ENCODE assay signal across 11 cellular contexts in genomic region chr17:75557075-75557851, GRCh38. TPM values are rescaled to one million over a fixed set of nuclear protein-coding genes. Genes with fewer than 3 reads are reported as not detected.
DNase-seq lines count a peak whose midpoint lies in the region; ATAC-seq and TF ChIP-seq lines count a peak whose summit lies in the region.
"Had no signal": no experiment of that assay in that cellular context is flagged by ENCODE, and none has a peak within 500 bp of the region (broad histone marks: within the 10 kb centered on the region; RNA-seq: fewer than 3 reads in every experiment).

No MANE protein-coding gene starts in this region.

- intact Hi-C loops in CD14-positive monocyte (cut with micrococcal nuclease): no loop called here

- H2BK15ac ChIP-seq in mesendoderm (replicated peaks; ENCODE audit: low read depth): no peak overlapping the region

- no peaks in the 10 kb centered on the region for H3K79me1 ChIP-seq in mesendoderm (ENCODE audit: low read length)

- H2AK5ac ChIP-seq in mesendoderm (ENCODE audit: low read length): no peak overlapping the region

- ATAC-seq in HG02678 (IDR thresholded peaks at IDR 0.05; ENCODE audit: unreplicated experiment): no peak
- no peak for ATAC-seq in GM21576 (IDR thresholded peaks at IDR 0.05; ENCODE audit: unreplicated experiment)

- peaks cover 1% of the 10 kb centered on the region for H3K4me1 ChIP-seq in mesendoderm (ENCODE audit: control insufficient read depth, low read depth, low read length)

- DNase-seq in AG20443 (ENCODE audit: low spot score) (peak; percentile 49), NCI-H1092 treated with DMSO at 0.1 percent for 48 hours (lab: John Stamatoyannopoulos, UW) (peak; percentile 83), cerebellar cortex (ENCODE audit: low spot score) (peak; percentile 88), mesendoderm (peak; percentile 25), CD14-positive monocyte (ENCODE audit: low spot score) (no peak), DMS153 (lab: John Stamatoyannopoulos, UW) (no peak)
- DNase-seq: DND-41 had no signal

- H3K4ac ChIP-seq in mesendoderm (ENCODE audit: low read depth, low read length): no peak overlapping the region

- no peaks in the 10 kb centered on the region for H3K36me3 ChIP-seq in mesendoderm (ENCODE audit: control insufficient read depth, insufficient read depth, low read length)

- H2BK120ac ChIP-seq in mesendoderm (ENCODE audit: low read depth, low read length): no peak overlapping the region

- H3K36me3 Mint-ChIP-seq in CD14-positive monocyte: no peaks in the 10 kb centered on the region
- H3K36me3 Mint-ChIP-seq: brain had no signal

- no peak overlapping the region for H3K27ac Mint-ChIP-seq in CD14-positive monocyte

- no peak overlapping the region for H2BK5ac ChIP-seq in mesendoderm (ENCODE audit: low read length)

- H3K4me3 ChIP-seq in mesendoderm (ENCODE audit: low read length): no peak overlapping the region
- H3K4me3 ChIP-seq: SK-N-MC had no signal

- no peaks in the 10 kb centered on the region for H3K79me2 ChIP-seq in mesendoderm (ENCODE audit: control insufficient read depth, insufficient read depth, low read length)

- no CpG with 5 or more reads among the region's 15 CpGs for WGBS in mesendoderm (ENCODE audit: extremely low coverage, insufficient coverage, low lambda C conversion rate)

- no peak overlapping the region for H3K18ac ChIP-seq in mesendoderm (ENCODE audit: low read length)

- H3K27ac ChIP-seq in mesendoderm (ENCODE audit: low read depth, low read length): no peak overlapping the region
- H3K27ac ChIP-seq: SK-N-MC had no signal

- H3K23ac ChIP-seq in mesendoderm (ENCODE audit: low read length): no peak overlapping the region

- H3K9me3 Mint-ChIP-seq in CD14-positive monocyte: peaks cover 0 to 6% (median 0%) of the 10 kb centered on the region in 7 donors

- H3K56ac ChIP-seq in mesendoderm (ENCODE audit: low read length): peak overlapping the region; percentile 42

- no peaks in the 10 kb centered on the region for H3K27me3 ChIP-seq in mesendoderm (ENCODE audit: insufficient read depth, low read length, poor library complexity)

- no peak overlapping the region for H3K4me3 Mint-ChIP-seq in CD14-positive monocyte
- H3K4me3 Mint-ChIP-seq: brain had no signal

- H4K5ac ChIP-seq in mesendoderm (ENCODE audit: low read length): no peak overlapping the region

- TF ChIP-seq CTCF in CD14-positive monocyte (IDR thresholded peaks at IDR 0.05): no peak

- no peak overlapping the region for H4K8ac ChIP-seq in mesendoderm (ENCODE audit: low read depth, low read length)

- no peaks in the 10 kb centered on the region for H3K4me1 Mint-ChIP-seq in CD14-positive monocyte
- H3K4me1 Mint-ChIP-seq: brain had no signal

- peaks cover 0 to 5% (median 0%) of the 10 kb centered on the region in 3 donors for H3K27me3 Mint-ChIP-seq in CD14-positive monocyte (ENCODE audit: low read depth in 3 of 3)
- H3K27me3 Mint-ChIP-seq: brain had no signal

- H3K9ac ChIP-seq in mesendoderm (ENCODE audit: low read length): no peak overlapping the region

- no peak overlapping the region for H3K4me2 ChIP-seq in mesendoderm (ENCODE audit: low read length)

RNA-seq across cellular contexts. Expression of gene MYO15B, which starts 30.3 kb away (rescaled TPM):
- polyA plus RNA-seq in mesendoderm (2013, experiment 1 of 2): 1.8 TPM
- polyA plus RNA-seq in mesendoderm (2013, experiment 2 of 2): 1.1 TPM
- under 1 TPM; 0.17 to 0.62 TPM for polyA plus RNA-seq in CD14-positive monocyte

RNA-seq across cellular contexts. Expression of gene LLGL2, which starts 31.8 kb away (rescaled TPM):
- 29.1 TPM for polyA plus RNA-seq in mesendoderm (2013, experiment 1 of 2)
- 29.4 TPM for polyA plus RNA-seq in mesendoderm (2013, experiment 2 of 2)
- polyA plus RNA-seq in CD14-positive monocyte: 1 to 10 TPM; 4.8 to 7.5 TPM

RNA-seq across cellular contexts. Expression of gene TSEN54, which starts 40.9 kb away (rescaled TPM):
- 24.5 TPM for polyA plus RNA-seq in mesendoderm (2013, experiment 1 of 2)
- polyA plus RNA-seq in mesendoderm (2013, experiment 2 of 2): 22.1 TPM
- polyA plus RNA-seq in CD14-positive monocyte: 10 to 100 TPM; 11.8 to 13.6 TPM

RNA-seq across cellular contexts. Expression of gene CASKIN2, which starts 41.9 kb away (rescaled TPM):
- 11.7 TPM for polyA plus RNA-seq in mesendoderm (2013, experiment 1 of 2)
- polyA plus RNA-seq in mesendoderm (2013, experiment 2 of 2): 12.0 TPM
- polyA plus RNA-seq in CD14-positive monocyte: not detected

Comparison
In these comparisons a context has a peak if more than half of its experiments do, and no peak if none do; other contexts are left out.
1. DNase-seq: peak in AG20443 (single experiment), NCI-H1092 treated with DMSO at 0.1 percent for 48 hours (single experiment), cerebellar cortex (single experiment) and mesendoderm (single experiment); none in CD14-positive monocyte (single experiment) and DMS153 (single experiment).